In genomic region chr6:4606016-4606415, GRCh38 we compare ENCODE assay signal across 2 cellular contexts.
TF ChIP-seq lines count a peak whose summit lies in the region.

No MANE protein-coding gene starts in this region.

TF ChIP-seq in IMR-90, 13 proteins besides CTCF, POLR2A, EP300 and RAD21 (continued from another document):
- TF ChIP-seq BHLHE40 (IDR thresholded peaks at IDR 0.05; ENCODE audit: low read depth, low read length) (no peak), MAFK (IDR thresholded peaks at IDR 0.05; ENCODE audit: low read depth, low read length) (no peak), FOS (IDR thresholded peaks at IDR 0.05; ENCODE audit: low read depth, low read length) (no peak), USF2 (IDR thresholded peaks at IDR 0.05; ENCODE audit: low read depth, low read length) (no peak), MAZ (IDR thresholded peaks at IDR 0.05; ENCODE audit: borderline replicate concordance, low read depth, low read length) (no peak), CEBPB (IDR thresholded peaks at IDR 0.05; ENCODE audit: low read depth, low read length) (no peak), RFX5 (IDR thresholded peaks at IDR 0.05; ENCODE audit: low read depth, low read length) (no peak), CHD1 (IDR thresholded peaks at IDR 0.05; ENCODE audit: low read depth, low read length) (no peak), ELK1 (IDR thresholded peaks at IDR 0.05; ENCODE audit: borderline replicate concordance, low read depth, low read length) (no peak)

TF ChIP-seq in K562, 482 proteins besides CTCF, POLR2A, EP300 and RAD21 (continued from another document):
- no peak for TF ChIP-seq CTCFL (IDR thresholded peaks at IDR 0.05; ENCODE audit: borderline replicate concordance, insufficient read depth, low read depth, low read length, poor library complexity, severe bottlenecking)
- TF ChIP-seq CBFA2T3 (IDR thresholded peaks at IDR 0.05): no peak
- no peak for TF ChIP-seq JUNB (CRISPR knock-in tag; conservative IDR thresholded peaks at IDR 0.05)
- TF ChIP-seq LARP7 (IDR thresholded peaks at IDR 0.05): no peak
- TF ChIP-seq ZNF77 (CRISPR knock-in tag; IDR thresholded peaks at IDR 0.05): no peak
